ENCODE assay signal across 18 cellular contexts in genomic region chr5:84961193-84961592, GRCh38.
"Had no signal": no experiment of that assay in that cellular context is flagged by ENCODE, and none has a peak within 500 bp of the region (broad histone marks: within the 10 kb centered on the region; RNA-seq: fewer than 3 reads in every experiment).

No MANE protein-coding gene starts in this region.

- H3K9me3 ChIP-seq: neutrophil, right atrium auricular region, testis had no signal

- H3K4me2 ChIP-seq: smooth muscle cell had no signal

- FAIRE-seq: endometrium, frontal cortex, keratinocyte had no signal

- H3K4me3 ChIP-seq: coronary artery, heart right ventricle, right atrium auricular region, smooth muscle cell, testis, tibial nerve had no signal

- H3K27ac ChIP-seq: coronary artery, heart right ventricle, neutrophil, right atrium auricular region, testis, tibial nerve had no signal

- H3K27me3 ChIP-seq: heart right ventricle, neutrophil, right atrium auricular region, testis, tibial nerve had no signal

- DNase-seq: central memory CD4-positive, alpha-beta T cell; effector CD4-positive, alpha-beta T cell; heart right ventricle; hypothalamus; left colon; mammary epithelial cell; naive thymus-derived CD4-positive, alpha-beta T cell; stimulated activated CD4-positive, alpha-beta T cell treated with anti-CD3 and anti-CD28 coated beads, Interleukin-2, amount 100 ng/mL, for 48 hours; testis had no signal

- H3K4me1 ChIP-seq: heart right ventricle, right atrium auricular region, testis, tibial nerve had no signal

- H3K36me3 ChIP-seq: heart right ventricle, neutrophil, right atrium auricular region, tibial nerve had no signal

- ATAC-seq: esophagus mucosa; heart right ventricle; left colon; naive thymus-derived CD4-positive, alpha-beta T cell had no signal
